ENCODE assay signal across 8 cellular contexts in the genomic region with DNA sequence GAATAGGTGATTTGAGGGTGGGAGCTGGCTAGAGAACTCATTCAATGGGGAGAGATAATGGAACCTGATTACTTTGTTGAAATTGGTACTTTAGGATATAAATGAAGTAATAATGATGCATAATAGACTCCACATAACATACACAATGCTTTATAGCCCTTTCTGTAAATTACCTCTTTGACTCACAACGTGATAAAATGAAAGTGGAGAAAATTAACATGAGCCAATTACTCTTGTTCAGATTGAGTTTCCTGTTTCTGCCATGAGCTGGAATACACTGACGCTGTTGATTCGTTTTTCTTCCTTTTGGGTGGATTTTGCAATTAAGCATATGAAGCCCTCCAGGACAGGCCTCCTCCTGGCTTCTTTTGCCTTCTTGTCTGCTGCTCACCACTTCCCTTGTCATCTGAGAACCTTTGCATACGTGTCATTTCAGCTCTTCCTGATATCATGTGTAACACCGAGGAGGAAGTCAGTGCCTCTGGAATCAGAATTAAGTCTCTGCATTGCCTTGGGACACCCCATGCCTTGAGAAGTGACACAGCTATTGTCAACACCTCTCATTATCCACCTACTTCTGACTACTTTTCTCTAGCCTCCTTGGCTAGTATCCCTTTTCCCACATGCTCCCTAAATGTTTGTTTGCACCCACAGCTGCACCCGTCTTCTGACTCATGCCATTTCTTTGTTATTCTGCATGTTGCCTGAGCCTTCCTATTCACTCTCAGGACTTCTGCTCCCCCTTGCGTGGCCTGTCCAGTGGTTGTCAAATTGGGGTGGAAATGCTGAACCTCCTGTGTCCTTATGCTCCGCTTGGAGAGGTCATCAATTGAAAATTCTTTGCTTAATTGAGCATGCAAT.
A peak's percentile ranks its signal among the peaks of the same experiment; 100 is the strongest.
DNase-seq lines count a peak whose midpoint lies in the region; ATAC-seq and TF ChIP-seq lines count a peak whose summit lies in the region.

No MANE protein-coding gene starts in this region.

- H3K4me1 ChIP-seq in duodenal mucosa (ENCODE audit: control insufficient read depth in 1 of 2, insufficient read depth in 2 of 2, low read length in 2 of 2): peaks cover 43 to 73% of the 10 kb centered on the region in 2 donors
- H3K4me1 ChIP-seq in neutrophil (ENCODE audit: control insufficient read depth in 1 of 2, insufficient read depth in 1 of 2, low read depth in 1 of 2, low read length in 1 of 2): peaks cover 51% of the 10 kb centered on the region in 2 experiments

- no peaks in the 10 kb centered on the region for H3K36me3 ChIP-seq in duodenal mucosa (ENCODE audit: control insufficient read depth in 1 of 2, insufficient read depth in 2 of 2, low read length in 2 of 2)
- H3K36me3 ChIP-seq in neutrophil: no peaks in the 10 kb centered on the region

- no peak overlapping the region for H3K27ac ChIP-seq in duodenal mucosa (ENCODE audit: low read depth, low read length)
- peak overlapping the region; percentile 91 for H3K27ac ChIP-seq in neutrophil

- H3K27me3 ChIP-seq in duodenal mucosa (ENCODE audit: control insufficient read depth in 1 of 2, insufficient read depth in 2 of 2, low read length in 2 of 2) (no peaks in the 10 kb centered on the region), neutrophil (no peaks in the 10 kb centered on the region)

- TF ChIP-seq CTCF in neutrophil (IDR thresholded peaks at IDR 0.05): no peak

- H3K9me3 ChIP-seq in duodenal mucosa (ENCODE audit: control insufficient read depth in 1 of 2, low read length in 2 of 2) (no peaks in the 10 kb centered on the region), neutrophil (no peaks in the 10 kb centered on the region)

- DNase-seq in NCI-H2107 (lab: John Stamatoyannopoulos, UW) (peak; percentile 21), NCI-H446 treated with DMSO at 0.1 percent for 48 hours (lab: John Stamatoyannopoulos, UW) (no peak)
- DNase-seq in activated effector memory CD4-positive, alpha-beta T cell treated with anti-CD3 and anti-CD28 coated beads, Interleukin-2, amount 50 U/mL, for 16 hours: no peak

- peak; percentile 26 for ATAC-seq in GM21381 (IDR thresholded peaks at IDR 0.05; ENCODE audit: unreplicated experiment)
- no peak for ATAC-seq in HG03469 (IDR thresholded peaks at IDR 0.05; ENCODE audit: unreplicated experiment)
- ATAC-seq in HG03045 (IDR thresholded peaks at IDR 0.05; ENCODE audit: unreplicated experiment): no peak

- H3K4me3 ChIP-seq in duodenal mucosa (ENCODE audit: low read depth in 1 of 2, low read length in 2 of 2) (peak overlapping the region; percentile 44 to 53), neutrophil (ENCODE audit: low read depth in 1 of 2, low read length in 1 of 2) (peak overlapping the region; percentile 5 to 31)

- peak overlapping the region in 1 of 2 donors; percentile 24 for H3K9ac ChIP-seq in duodenal mucosa (ENCODE audit: low read depth in 1 of 2, low read length in 2 of 2)
